In the genomic region with DNA sequence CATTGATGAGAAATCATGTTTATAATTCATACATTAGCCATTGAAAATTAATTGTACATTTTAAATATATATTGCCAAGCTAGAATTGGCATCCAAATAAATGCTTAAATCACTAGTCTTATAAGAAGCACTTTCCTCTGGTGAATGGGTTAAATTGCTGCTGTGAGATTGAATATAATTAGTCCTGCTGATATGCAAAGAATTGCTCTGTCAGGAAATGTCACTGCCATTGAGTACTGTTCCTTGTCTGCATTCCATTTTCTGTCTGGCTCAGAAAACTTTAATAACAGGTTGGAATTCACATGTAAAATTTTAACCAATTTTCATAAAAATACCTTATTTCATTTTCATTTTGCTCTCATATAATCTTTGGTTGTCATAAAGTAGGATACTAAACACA, we compare ENCODE assay signal across 33 cellular contexts.
"Had no signal": no experiment of that assay in that cellular context is flagged by ENCODE, and none has a peak within 500 bp of the region (broad histone marks: within the 10 kb centered on the region; RNA-seq: fewer than 3 reads in every experiment).

No MANE protein-coding gene starts in this region.

- H3K4me3 ChIP-seq: adrenal gland, body of pancreas, breast epithelium had no signal

- H3K9me3 ChIP-seq: adrenal gland, body of pancreas had no signal

- ATAC-seq: activated CD8-positive, alpha-beta T cell treated with anti-CD3 and anti-CD28 coated beads for 36 hours; activated naive CD4-positive, alpha-beta T cell treated with anti-CD3 and anti-CD28 coated beads, Interleukin-2, amount 50 U/mL, for 72 hours; activated T-cell treated with anti-CD3 and anti-CD28 coated beads, Interleukin-2, amount 50 U/mL, for 4 hours; activated T-cell treated with anti-CD3 and anti-CD28 coated beads, Interleukin-2, amount 50 U/mL, for 72 hours; activated T-helper 17 cell treated with anti-CD3 and anti-CD28 coated beads, Interleukin-2, amount 50 U/mL, for 72 hours; body of pancreas had no signal

- H3K27me3 ChIP-seq: adrenal gland, body of pancreas, brain microvascular endothelial cell, breast epithelium had no signal

- DNase-seq: activated B cell treated with CpG ODN at 0.5 μM for 24 hours; activated CD4-positive, alpha-beta memory T cell treated with anti-CD3 and anti-CD28 coated beads for 36 hours; activated CD4-positive, alpha-beta T cell treated with anti-CD3 and anti-CD28 coated beads for 4 hours; activated CD4-positive, alpha-beta T cell treated with anti-CD3 and anti-CD28 coated beads, Interleukin-2, amount 10 ng/mL, durations not matched to agents 24 days and 14 days; activated CD4-positive, alpha-beta T cell treated with anti-CD3 and anti-CD28 coated beads, Interleukin-2, amount 50 U/mL, for 1 hour; activated CD4-positive, alpha-beta T cell treated with anti-CD3 and anti-CD28 coated beads, Interleukin-2, amount 50 U/mL, for 4 hours; activated CD4-positive, CD25-positive, alpha-beta regulatory T cell treated with anti-CD3 and anti-CD28 coated beads, Interleukin-2, amount 50 U/mL, for 72 hours; activated CD8-positive, alpha-beta memory T cell treated with anti-CD3 and anti-CD28 coated beads, Interleukin-2, amount 50 U/mL, for 4 hours; activated CD8-positive, alpha-beta T cell treated with anti-CD3 and anti-CD28 coated beads for 36 hours; activated effector memory CD4-positive, alpha-beta T cell treated with anti-CD3 and anti-CD28 coated beads, Interleukin-2, amount 50 U/mL, for 16 hours; activated gamma-delta T cell treated with Interleukin-2 at 50 U/mL for 16 hours; activated naive CD4-positive, alpha-beta T cell; activated naive CD4-positive, alpha-beta T cell treated with anti-CD3 and anti-CD28 coated beads for 36 hours; activated naive CD4-positive, alpha-beta T cell treated with anti-CD3 and anti-CD28 coated beads, Interleukin-2, amount 50 U/mL, for 16 hours; activated naive CD8-positive, alpha-beta T cell treated with anti-CD3 and anti-CD28 coated beads for 36 hours; activated T-cell treated with anti-CD3 and anti-CD28 coated beads for 4 hours; activated T-cell treated with anti-CD3 and anti-CD28 coated beads, Interleukin-2, amount 50 U/mL, for 1 hour; activated T-cell treated with anti-CD3 and anti-CD28 coated beads, Interleukin-2, amount 50 U/mL, for 4 hours; activated T-cell treated with anti-CD3 and anti-CD28 coated beads, Interleukin-2, amount 50 U/mL, for 72 hours; adrenal gland; amniotic stem cell; aorta; body of pancreas; brain microvascular endothelial cell; caudate nucleus; cerebellar nuclear complex; T-helper 1 cell; T-helper 2 cell; T-helper 9 cell had no signal

- H3K4me1 ChIP-seq: adrenal gland, body of pancreas, breast epithelium had no signal

- H3K36me3 ChIP-seq: adrenal gland, brain microvascular endothelial cell, breast epithelium had no signal

- H3K27ac ChIP-seq: adrenal gland, body of pancreas, brain microvascular endothelial cell, breast epithelium, VCaP had no signal
